Comparison of ENCODE assay signal across 1 cellular context in the genomic region with DNA sequence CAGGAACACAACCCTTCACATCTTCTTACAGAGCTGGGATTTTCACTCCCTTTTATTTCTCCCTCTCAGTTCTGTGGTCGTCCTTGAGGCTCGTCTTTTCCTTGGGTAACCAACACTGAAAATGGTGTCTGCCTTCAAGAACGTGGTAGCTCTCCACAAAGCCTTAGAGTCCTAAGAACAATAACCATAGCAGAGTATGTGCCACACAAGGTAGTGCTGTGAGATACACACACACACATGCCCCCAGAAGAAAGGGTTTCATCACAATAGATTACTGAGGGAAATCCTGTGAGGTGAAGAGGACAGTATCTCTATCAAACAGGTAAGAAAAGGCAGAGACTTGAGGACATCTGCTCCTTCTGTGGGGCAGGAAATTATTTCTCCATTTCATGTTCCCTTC.
TF ChIP-seq lines count a peak whose summit lies in the region.

No MANE protein-coding gene starts in this region.

TF ChIP-seq in HepG2, 621 proteins besides CTCF, POLR2A, EP300 and RAD21:
- TF ChIP-seq, protein P1, sequence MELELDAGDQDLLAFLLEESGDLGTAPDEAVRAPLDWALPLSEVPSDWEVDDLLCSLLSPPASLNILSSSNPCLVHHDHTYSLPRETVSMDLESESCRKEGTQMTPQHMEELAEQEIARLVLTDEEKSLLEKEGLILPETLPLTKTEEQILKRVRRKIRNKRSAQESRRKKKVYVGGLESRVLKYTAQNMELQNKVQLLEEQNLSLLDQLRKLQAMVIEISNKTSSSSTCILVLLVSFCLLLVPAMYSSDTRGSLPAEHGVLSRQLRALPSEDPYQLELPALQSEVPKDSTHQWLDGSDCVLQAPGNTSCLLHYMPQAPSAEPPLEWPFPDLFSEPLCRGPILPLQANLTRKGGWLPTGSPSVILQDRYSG (CRISPR knock-in tag; IDR thresholded peaks at IDR 0.05) = no peak
- TF ChIP-seq ZNF329 (CRISPR knock-in tag; IDR thresholded peaks at IDR 0.05; ENCODE audit: low read depth) (no peak), KAT2B (IDR thresholded peaks at IDR 0.05; ENCODE audit: borderline replicate concordance, low read depth, low read length) (no peak), ZNF260 (CRISPR knock-in tag; IDR thresholded peaks at IDR 0.05; ENCODE audit: borderline replicate concordance, low read depth) (no peak), ELF1 (CRISPR knock-in tag; IDR thresholded peaks at IDR 0.05) (no peak), ZNF441 (CRISPR knock-in tag; IDR thresholded peaks at IDR 0.05; ENCODE audit: borderline replicate concordance) (no peak), SAFB2 (CRISPR knock-in tag; IDR thresholded peaks at IDR 0.05; ENCODE audit: borderline replicate concordance, low read depth) (no peak), ZNF251 (CRISPR knock-in tag; IDR thresholded peaks at IDR 0.05) (no peak), RFX3 (CRISPR knock-in tag; IDR thresholded peaks at IDR 0.05) (no peak), ZNF546 (CRISPR knock-in tag; conservative IDR thresholded peaks at IDR 0.05) (no peak), YEATS2 (CRISPR knock-in tag; IDR thresholded peaks at IDR 0.05; ENCODE audit: borderline replicate concordance) (no peak), FLYWCH1 (CRISPR knock-in tag; IDR thresholded peaks at IDR 0.05) (no peak), FOSL2 (CRISPR knock-in tag; IDR thresholded peaks at IDR 0.05) (no peak), FOXM1 (CRISPR knock-in tag; IDR thresholded peaks at IDR 0.05) (no peak)
- TF ChIP-seq, protein P2, sequence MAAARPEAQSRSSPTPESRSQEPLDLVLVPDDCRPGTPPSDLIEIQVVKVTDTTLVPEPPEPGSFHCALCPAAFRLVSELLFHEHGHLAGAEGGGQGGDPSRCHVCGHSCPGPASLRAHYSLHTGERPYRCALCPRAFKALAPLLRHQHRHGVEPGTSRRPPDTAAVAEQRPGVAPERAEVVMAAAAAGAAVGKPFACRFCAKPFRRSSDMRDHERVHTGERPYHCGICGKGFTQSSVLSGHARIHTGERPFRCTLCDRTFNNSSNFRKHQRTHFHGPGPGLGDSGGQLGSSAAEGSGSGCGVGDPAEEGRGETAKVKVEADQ (CRISPR knock-in tag; IDR thresholded peaks at IDR 0.05; ENCODE audit: borderline replicate concordance) = no peak
- TF ChIP-seq, protein P3, sequence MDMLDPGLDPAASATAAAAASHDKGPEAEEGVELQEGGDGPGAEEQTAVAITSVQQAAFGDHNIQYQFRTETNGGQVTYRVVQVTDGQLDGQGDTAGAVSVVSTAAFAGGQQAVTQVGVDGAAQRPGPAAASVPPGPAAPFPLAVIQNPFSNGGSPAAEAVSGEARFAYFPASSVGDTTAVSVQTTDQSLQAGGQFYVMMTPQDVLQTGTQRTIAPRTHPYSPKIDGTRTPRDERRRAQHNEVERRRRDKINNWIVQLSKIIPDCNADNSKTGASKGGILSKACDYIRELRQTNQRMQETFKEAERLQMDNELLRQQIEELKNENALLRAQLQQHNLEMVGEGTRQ (IDR thresholded peaks at IDR 0.05; ENCODE audit: low read depth, low read length) = no peak
- TF ChIP-seq, protein P3 (CRISPR knock-in tag; IDR thresholded peaks at IDR 0.05; ENCODE audit: borderline replicate concordance) = no peak
- TF ChIP-seq, protein P4, sequence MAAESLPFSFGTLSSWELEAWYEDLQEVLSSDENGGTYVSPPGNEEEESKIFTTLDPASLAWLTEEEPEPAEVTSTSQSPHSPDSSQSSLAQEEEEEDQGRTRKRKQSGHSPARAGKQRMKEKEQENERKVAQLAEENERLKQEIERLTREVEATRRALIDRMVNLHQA (CRISPR knock-in tag; IDR thresholded peaks at IDR 0.05) = no peak
- TF ChIP-seq, protein P5, sequence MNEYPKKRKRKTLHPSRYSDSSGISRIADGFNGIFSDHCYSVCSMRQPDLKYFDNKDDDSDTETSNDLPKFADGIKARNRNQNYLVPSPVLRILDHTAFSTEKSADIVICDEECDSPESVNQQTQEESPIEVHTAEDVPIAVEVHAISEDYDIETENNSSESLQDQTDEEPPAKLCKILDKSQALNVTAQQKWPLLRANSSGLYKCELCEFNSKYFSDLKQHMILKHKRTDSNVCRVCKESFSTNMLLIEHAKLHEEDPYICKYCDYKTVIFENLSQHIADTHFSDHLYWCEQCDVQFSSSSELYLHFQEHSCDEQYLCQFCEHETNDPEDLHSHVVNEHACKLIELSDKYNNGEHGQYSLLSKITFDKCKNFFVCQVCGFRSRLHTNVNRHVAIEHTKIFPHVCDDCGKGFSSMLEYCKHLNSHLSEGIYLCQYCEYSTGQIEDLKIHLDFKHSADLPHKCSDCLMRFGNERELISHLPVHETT (CRISPR knock-in tag; conservative IDR thresholded peaks at IDR 0.05) = no peak
